ENCODE assay signal across 19 cellular contexts in genomic region chr11:117623831-117624271, GRCh38.
A peak's percentile ranks its signal among the peaks of the same experiment; 100 is the strongest.
DNase-seq lines count a peak whose midpoint lies in the region; ATAC-seq and TF ChIP-seq lines count a peak whose summit lies in the region.
"Had no signal": no experiment of that assay in that cellular context is flagged by ENCODE, and none has a peak within 500 bp of the region (broad histone marks: within the 10 kb centered on the region; RNA-seq: fewer than 3 reads in every experiment).

No MANE protein-coding gene starts in this region.

- H3K36me3 Mint-ChIP-seq in activated naive CD8-positive, alpha-beta T cell, result no peaks in the 10 kb centered on the region
- H3K36me3 Mint-ChIP-seq in activated naive CD8-positive, alpha-beta T cell treated with anti-CD3 and anti-CD28 coated beads for 36 hours, result no peaks in the 10 kb centered on the region

- H3K4me3 Mint-ChIP-seq in activated naive CD8-positive, alpha-beta T cell, result no peak overlapping the region
- no peak overlapping the region for H3K4me3 Mint-ChIP-seq in activated naive CD8-positive, alpha-beta T cell treated with anti-CD3 and anti-CD28 coated beads for 36 hours

- no peak for TF ChIP-seq EP300 in tibial nerve (IDR thresholded peaks at IDR 0.05)

- no peaks in the 10 kb centered on the region for H3K27me3 ChIP-seq in tibial nerve
- H3K27me3 ChIP-seq: SJSA1 had no signal

- no peak for DNase-seq in activated naive CD8-positive, alpha-beta T cell treated with anti-CD3 and anti-CD28 coated beads for 36 hours
- DNase-seq in caudate nucleus (lab: John Stamatoyannopoulos, UW) (peak in 25 of 61 donors; percentile 24 to 89 (median 50)), left kidney (ENCODE audit: low read depth, low spot score) (peak; percentile 47), renal cortical epithelial cell (ENCODE audit: low read depth) (peak; percentile 51), NCI-H1105 (lab: John Stamatoyannopoulos, UW) (no peak), tibial nerve (ENCODE audit: low spot score in 2 of 2) (no peak)
- DNase-seq: 8988T, Calu3, DMS79 treated with DMSO at 0.1 percent for 48 hours, H7, KG1, MG63, NCI-H2029, NCI-H526 treated with DMSO at 0.1 percent for 48 hours, PC-9 had no signal

- H3K9me3 Mint-ChIP-seq in activated naive CD8-positive, alpha-beta T cell (ENCODE audit: low read depth), result peaks cover 8% of the 10 kb centered on the region
- peaks cover 5% of the 10 kb centered on the region for H3K9me3 Mint-ChIP-seq in activated naive CD8-positive, alpha-beta T cell treated with anti-CD3 and anti-CD28 coated beads for 36 hours

- ATAC-seq in HG03159 (IDR thresholded peaks at IDR 0.05; ENCODE audit: unreplicated experiment), result no peak
- ATAC-seq: Right ventricle myocardium inferior had no signal

- no peaks in the 10 kb centered on the region for H3K4me1 Mint-ChIP-seq in activated naive CD8-positive, alpha-beta T cell (ENCODE audit: low read depth)
- no peaks in the 10 kb centered on the region for H3K4me1 Mint-ChIP-seq in activated naive CD8-positive, alpha-beta T cell treated with anti-CD3 and anti-CD28 coated beads for 36 hours

- H3K27ac Mint-ChIP-seq in activated naive CD8-positive, alpha-beta T cell, result peak overlapping the region; percentile 17
- no peak overlapping the region for H3K27ac Mint-ChIP-seq in activated naive CD8-positive, alpha-beta T cell treated with anti-CD3 and anti-CD28 coated beads for 36 hours

- peaks cover 0 to 18% (median 0%) of the 10 kb centered on the region in 4 donors for H3K9me3 ChIP-seq in tibial nerve
- H3K9me3 ChIP-seq: SJSA1 had no signal

- no peaks in the 10 kb centered on the region for H3K4me1 ChIP-seq in tibial nerve
- H3K4me1 ChIP-seq: SJSA1 had no signal

- 71 to 82% methylated on average over 2 of the region's 2 CpGs for WGBS in tibial nerve, 2 donors

- H3K36me3 ChIP-seq in tibial nerve, result no peaks in the 10 kb centered on the region
- H3K36me3 ChIP-seq: MG63, SJSA1 had no signal

- H3K27ac ChIP-seq in caudate nucleus (ENCODE audit: low read depth, low read length) (peak overlapping the region; percentile 67), tibial nerve (no peak overlapping the region)
- H3K27ac ChIP-seq: PC-9, SJSA1 had no signal

- peaks cover 4% of the 10 kb centered on the region for H3K27me3 Mint-ChIP-seq in activated naive CD8-positive, alpha-beta T cell
- H3K27me3 Mint-ChIP-seq in activated naive CD8-positive, alpha-beta T cell treated with anti-CD3 and anti-CD28 coated beads for 36 hours, result peaks cover 5% of the 10 kb centered on the region

- H3K4me3 ChIP-seq in tibial nerve, result no peak overlapping the region
- H3K4me3 ChIP-seq: MG63, PC-9, SJSA1 had no signal

- TF ChIP-seq CTCF in tibial nerve (IDR thresholded peaks at IDR 0.05), result no peak

- no peak for TF ChIP-seq POLR2A in tibial nerve (IDR thresholded peaks at IDR 0.05)

Comparison
In these comparisons a context has a peak if more than half of its experiments do, and no peak if none do; other contexts are left out.
1. DNase-seq: peak in left kidney (single experiment) and renal cortical epithelial cell (single experiment); none in activated naive CD8-positive, alpha-beta T cell treated with anti-CD3 and anti-CD28 coated beads for 36 hours (single experiment), NCI-H1105 (single experiment) and tibial nerve (0 of 2).